In the genomic region with DNA sequence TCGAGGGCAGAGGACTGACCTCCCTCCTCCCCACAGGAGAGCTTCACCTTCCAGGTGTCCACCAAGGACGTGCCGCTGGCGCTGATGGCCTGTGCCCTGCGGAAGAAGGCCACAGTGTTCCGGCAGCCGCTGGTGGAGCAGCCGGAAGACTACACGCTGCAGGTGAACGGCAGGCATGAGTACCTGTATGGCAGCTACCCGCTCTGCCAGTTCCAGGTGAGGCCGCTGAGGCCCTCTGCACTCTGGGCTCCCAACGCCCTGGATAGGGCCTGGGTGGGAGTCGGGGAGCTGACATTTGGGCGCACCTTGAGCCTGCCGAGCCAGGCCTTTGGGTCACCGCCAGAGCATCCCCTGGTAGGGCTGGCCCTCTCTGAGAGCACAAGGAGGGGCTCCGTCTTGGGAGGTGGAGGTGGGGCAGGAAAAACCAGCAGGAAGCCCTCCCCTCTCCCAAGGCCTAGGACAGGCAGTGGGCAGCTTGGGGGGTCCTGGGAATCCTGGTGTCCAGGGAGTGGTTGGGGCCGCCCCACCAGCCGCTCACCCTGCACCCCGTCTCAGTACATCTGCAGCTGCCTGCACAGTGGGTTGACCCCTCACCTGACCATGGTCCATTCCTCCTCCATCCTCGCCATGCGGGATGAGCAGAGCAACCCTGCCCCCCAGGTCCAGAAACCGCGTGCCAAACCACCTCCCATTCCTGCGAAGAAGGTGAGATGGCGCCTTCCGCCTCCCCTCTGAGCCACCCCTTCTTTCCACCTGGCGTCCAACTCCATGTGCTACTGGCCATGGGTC, we compare ENCODE assay signal across 1 cellular context.
TF ChIP-seq lines count a peak whose summit lies in the region.

No MANE protein-coding gene starts in this region.

TF ChIP-seq in HepG2, 621 proteins besides CTCF, POLR2A, EP300 and RAD21 (continued from another document and continues in another):
- TF ChIP-seq, protein P1, sequence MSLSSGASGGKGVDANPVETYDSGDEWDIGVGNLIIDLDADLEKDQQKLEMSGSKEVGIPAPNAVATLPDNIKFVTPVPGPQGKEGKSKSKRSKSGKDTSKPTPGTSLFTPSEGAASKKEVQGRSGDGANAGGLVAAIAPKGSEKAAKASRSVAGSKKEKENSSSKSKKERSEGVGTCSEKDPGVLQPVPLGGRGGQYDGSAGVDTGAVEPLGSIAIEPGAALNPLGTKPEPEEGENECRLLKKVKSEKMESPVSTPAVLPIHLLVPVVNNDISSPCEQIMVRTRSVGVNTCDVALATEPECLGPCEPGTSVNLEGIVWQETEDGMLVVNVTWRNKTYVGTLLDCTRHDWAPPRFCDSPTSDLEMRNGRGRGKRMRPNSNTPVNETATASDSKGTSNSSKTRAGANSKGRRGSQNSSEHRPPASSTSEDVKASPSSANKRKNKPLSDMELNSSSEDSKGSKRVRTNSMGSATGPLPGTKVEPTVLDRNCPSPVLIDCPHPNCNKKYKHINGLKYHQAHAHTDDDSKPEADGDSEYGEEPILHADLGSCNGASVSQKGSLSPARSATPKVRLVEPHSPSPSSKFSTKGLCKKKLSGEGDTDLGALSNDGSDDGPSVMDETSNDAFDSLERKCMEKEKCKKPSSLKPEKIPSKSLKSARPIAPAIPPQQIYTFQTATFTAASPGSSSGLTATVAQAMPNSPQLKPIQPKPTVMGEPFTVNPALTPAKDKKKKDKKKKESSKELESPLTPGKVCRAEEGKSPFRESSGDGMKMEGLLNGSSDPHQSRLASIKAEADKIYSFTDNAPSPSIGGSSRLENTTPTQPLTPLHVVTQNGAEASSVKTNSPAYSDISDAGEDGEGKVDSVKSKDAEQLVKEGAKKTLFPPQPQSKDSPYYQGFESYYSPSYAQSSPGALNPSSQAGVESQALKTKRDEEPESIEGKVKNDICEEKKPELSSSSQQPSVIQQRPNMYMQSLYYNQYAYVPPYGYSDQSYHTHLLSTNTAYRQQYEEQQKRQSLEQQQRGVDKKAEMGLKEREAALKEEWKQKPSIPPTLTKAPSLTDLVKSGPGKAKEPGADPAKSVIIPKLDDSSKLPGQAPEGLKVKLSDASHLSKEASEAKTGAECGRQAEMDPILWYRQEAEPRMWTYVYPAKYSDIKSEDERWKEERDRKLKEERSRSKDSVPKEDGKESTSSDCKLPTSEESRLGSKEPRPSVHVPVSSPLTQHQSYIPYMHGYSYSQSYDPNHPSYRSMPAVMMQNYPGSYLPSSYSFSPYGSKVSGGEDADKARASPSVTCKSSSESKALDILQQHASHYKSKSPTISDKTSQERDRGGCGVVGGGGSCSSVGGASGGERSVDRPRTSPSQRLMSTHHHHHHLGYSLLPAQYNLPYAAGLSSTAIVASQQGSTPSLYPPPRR (CRISPR knock-in tag; IDR thresholded peaks at IDR 0.05; ENCODE audit: borderline replicate concordance), result no peak; the same call in 1 of the 2 replicates
- TF ChIP-seq NFIB (CRISPR knock-in tag; IDR thresholded peaks at IDR 0.05; ENCODE audit: borderline replicate concordance), result no peak
- TF ChIP-seq SATB2 (CRISPR knock-in tag; IDR thresholded peaks at IDR 0.05), result no peak
- TF ChIP-seq KMT2B (CRISPR knock-in tag; IDR thresholded peaks at IDR 0.05), result no peak
- no peak for TF ChIP-seq ZNF709 (CRISPR knock-in tag; IDR thresholded peaks at IDR 0.05)
- TF ChIP-seq, protein P2, sequence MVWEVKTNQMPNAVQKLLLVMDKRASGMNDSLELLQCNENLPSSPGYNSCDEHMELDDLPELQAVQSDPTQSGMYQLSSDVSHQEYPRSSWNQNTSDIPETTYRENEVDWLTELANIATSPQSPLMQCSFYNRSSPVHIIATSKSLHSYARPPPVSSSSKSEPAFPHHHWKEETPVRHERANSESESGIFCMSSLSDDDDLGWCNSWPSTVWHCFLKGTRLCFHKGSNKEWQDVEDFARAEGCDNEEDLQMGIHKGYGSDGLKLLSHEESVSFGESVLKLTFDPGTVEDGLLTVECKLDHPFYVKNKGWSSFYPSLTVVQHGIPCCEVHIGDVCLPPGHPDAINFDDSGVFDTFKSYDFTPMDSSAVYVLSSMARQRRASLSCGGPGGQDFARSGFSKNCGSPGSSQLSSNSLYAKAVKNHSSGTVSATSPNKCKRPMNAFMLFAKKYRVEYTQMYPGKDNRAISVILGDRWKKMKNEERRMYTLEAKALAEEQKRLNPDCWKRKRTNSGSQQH (CRISPR knock-in tag; IDR thresholded peaks at IDR 0.05; ENCODE audit: low read depth), result no peak
- peak; percentile 46; the same call in 1 of the 2 replicates for TF ChIP-seq GLI4 (CRISPR knock-in tag; IDR thresholded peaks at IDR 0.05; ENCODE audit: borderline replicate concordance)
- no peak for TF ChIP-seq ISL2 (CRISPR knock-in tag; IDR thresholded peaks at IDR 0.05)
- no peak for TF ChIP-seq CHCHD3 (CRISPR knock-in tag; IDR thresholded peaks at IDR 0.05)
- TF ChIP-seq RBFOX2 (IDR thresholded peaks at IDR 0.05; ENCODE audit: low read depth, low read length), result peak; percentile 35; the same call in 1 of the 2 replicates
- TF ChIP-seq RFXANK (CRISPR knock-in tag; IDR thresholded peaks at IDR 0.05), result no peak
- no peak for TF ChIP-seq MBD4 (IDR thresholded peaks at IDR 0.05; ENCODE audit: borderline replicate concordance, low read length)
- TF ChIP-seq BHLHE40 (IDR thresholded peaks at IDR 0.05; ENCODE audit: low read length), result no peak
- TF ChIP-seq, protein P3, sequence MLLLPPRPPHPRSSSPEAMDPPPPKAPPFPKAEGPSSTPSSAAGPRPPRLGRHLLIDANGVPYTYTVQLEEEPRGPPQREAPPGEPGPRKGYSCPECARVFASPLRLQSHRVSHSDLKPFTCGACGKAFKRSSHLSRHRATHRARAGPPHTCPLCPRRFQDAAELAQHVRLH (CRISPR knock-in tag; IDR thresholded peaks at IDR 0.05; ENCODE audit: borderline replicate concordance, low read depth), result no peak
- no peak for TF ChIP-seq ZNF816 (CRISPR knock-in tag; IDR thresholded peaks at IDR 0.05; ENCODE audit: borderline replicate concordance)
- no peak for TF ChIP-seq MTA1 (CRISPR knock-in tag; IDR thresholded peaks at IDR 0.05; ENCODE audit: borderline replicate concordance)
- TF ChIP-seq, protein P4, sequence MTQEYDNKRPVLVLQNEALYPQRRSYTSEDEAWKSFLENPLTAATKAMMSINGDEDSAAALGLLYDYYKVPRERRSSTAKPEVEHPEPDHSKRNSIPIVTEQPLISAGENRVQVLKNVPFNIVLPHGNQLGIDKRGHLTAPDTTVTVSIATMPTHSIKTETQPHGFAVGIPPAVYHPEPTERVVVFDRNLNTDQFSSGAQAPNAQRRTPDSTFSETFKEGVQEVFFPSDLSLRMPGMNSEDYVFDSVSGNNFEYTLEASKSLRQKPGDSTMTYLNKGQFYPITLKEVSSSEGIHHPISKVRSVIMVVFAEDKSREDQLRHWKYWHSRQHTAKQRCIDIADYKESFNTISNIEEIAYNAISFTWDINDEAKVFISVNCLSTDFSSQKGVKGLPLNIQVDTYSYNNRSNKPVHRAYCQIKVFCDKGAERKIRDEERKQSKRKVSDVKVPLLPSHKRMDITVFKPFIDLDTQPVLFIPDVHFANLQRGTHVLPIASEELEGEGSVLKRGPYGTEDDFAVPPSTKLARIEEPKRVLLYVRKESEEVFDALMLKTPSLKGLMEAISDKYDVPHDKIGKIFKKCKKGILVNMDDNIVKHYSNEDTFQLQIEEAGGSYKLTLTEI (CRISPR knock-in tag; conservative IDR thresholded peaks at IDR 0.05), result no peak
- TF ChIP-seq, protein P5, sequence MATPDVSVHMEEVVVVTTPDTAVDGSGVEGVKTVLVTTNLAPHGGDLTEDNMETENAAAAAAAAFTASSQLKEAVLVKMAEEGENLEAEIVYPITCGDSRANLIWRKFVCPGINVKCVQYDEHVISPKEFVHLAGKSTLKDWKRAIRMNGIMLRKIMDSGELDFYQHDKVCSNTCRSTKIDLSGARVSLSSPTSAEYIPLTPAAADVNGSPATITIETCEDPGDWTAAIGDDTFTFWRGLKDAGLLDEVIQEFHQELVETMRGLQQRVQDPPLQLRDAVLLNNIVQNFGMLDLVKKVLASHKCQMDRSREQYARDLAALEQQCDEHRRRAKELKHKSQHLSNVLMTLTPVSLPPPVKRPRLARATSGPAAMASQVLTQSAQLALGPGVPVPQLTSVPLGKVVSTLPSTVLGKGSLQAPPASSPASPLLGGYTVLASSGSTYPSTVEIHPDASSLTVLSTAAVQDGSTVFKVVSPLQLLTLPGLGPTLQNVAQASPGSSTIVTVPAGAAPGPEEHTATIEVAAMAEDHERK (CRISPR knock-in tag; IDR thresholded peaks at IDR 0.05; ENCODE audit: low read depth), result no peak
- no peak for TF ChIP-seq KLF6 (CRISPR knock-in tag; IDR thresholded peaks at IDR 0.05)
- no peak for TF ChIP-seq ZNF605 (CRISPR knock-in tag; IDR thresholded peaks at IDR 0.05)
- TF ChIP-seq, protein P6, sequence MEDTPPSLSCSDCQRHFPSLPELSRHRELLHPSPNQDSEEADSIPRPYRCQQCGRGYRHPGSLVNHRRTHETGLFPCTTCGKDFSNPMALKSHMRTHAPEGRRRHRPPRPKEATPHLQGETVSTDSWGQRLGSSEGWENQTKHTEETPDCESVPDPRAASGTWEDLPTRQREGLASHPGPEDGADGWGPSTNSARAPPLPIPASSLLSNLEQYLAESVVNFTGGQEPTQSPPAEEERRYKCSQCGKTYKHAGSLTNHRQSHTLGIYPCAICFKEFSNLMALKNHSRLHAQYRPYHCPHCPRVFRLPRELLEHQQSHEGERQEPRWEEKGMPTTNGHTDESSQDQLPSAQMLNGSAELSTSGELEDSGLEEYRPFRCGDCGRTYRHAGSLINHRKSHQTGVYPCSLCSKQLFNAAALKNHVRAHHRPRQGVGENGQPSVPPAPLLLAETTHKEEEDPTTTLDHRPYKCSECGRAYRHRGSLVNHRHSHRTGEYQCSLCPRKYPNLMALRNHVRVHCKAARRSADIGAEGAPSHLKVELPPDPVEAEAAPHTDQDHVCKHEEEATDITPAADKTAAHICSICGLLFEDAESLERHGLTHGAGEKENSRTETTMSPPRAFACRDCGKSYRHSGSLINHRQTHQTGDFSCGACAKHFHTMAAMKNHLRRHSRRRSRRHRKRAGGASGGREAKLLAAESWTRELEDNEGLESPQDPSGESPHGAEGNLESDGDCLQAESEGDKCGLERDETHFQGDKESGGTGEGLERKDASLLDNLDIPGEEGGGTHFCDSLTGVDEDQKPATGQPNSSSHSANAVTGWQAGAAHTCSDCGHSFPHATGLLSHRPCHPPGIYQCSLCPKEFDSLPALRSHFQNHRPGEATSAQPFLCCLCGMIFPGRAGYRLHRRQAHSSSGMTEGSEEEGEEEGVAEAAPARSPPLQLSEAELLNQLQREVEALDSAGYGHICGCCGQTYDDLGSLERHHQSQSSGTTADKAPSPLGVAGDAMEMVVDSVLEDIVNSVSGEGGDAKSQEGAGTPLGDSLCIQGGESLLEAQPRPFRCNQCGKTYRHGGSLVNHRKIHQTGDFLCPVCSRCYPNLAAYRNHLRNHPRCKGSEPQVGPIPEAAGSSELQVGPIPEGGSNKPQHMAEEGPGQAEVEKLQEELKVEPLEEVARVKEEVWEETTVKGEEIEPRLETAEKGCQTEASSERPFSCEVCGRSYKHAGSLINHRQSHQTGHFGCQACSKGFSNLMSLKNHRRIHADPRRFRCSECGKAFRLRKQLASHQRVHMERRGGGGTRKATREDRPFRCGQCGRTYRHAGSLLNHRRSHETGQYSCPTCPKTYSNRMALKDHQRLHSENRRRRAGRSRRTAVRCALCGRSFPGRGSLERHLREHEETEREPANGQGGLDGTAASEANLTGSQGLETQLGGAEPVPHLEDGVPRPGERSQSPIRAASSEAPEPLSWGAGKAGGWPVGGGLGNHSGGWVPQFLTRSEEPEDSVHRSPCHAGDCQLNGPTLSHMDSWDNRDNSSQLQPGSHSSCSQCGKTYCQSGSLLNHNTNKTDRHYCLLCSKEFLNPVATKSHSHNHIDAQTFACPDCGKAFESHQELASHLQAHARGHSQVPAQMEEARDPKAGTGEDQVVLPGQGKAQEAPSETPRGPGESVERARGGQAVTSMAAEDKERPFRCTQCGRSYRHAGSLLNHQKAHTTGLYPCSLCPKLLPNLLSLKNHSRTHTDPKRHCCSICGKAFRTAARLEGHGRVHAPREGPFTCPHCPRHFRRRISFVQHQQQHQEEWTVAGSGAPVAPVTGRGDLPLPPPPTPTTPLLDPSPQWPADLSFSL (CRISPR knock-in tag; IDR thresholded peaks at IDR 0.05), result no peak
- TF ChIP-seq ZNF235 (CRISPR knock-in tag; IDR thresholded peaks at IDR 0.05; ENCODE audit: borderline replicate concordance), result 0 out of 2 replicates have a peak, but pooled peaks have one; percentile 36
- TF ChIP-seq, protein P7, sequence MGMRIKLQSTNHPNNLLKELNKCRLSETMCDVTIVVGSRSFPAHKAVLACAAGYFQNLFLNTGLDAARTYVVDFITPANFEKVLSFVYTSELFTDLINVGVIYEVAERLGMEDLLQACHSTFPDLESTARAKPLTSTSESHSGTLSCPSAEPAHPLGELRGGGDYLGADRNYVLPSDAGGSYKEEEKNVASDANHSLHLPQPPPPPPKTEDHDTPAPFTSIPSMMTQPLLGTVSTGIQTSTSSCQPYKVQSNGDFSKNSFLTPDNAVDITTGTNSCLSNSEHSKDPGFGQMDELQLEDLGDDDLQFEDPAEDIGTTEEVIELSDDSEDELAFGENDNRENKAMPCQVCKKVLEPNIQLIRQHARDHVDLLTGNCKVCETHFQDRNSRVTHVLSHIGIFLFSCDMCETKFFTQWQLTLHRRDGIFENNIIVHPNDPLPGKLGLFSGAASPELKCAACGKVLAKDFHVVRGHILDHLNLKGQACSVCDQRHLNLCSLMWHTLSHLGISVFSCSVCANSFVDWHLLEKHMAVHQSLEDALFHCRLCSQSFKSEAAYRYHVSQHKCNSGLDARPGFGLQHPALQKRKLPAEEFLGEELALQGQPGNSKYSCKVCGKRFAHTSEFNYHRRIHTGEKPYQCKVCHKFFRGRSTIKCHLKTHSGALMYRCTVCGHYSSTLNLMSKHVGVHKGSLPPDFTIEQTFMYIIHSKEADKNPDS (CRISPR knock-in tag; IDR thresholded peaks at IDR 0.05), result no peak
- TF ChIP-seq SNAPC2 (CRISPR knock-in tag; IDR thresholded peaks at IDR 0.05), result no peak
- no peak for TF ChIP-seq ISX (CRISPR knock-in tag; conservative IDR thresholded peaks at IDR 0.05)
- no peak for TF ChIP-seq PHF21A (CRISPR knock-in tag; IDR thresholded peaks at IDR 0.05)
- no peak for TF ChIP-seq ZNF317 (CRISPR knock-in tag; IDR thresholded peaks at IDR 0.05)
- TF ChIP-seq, protein P8, sequence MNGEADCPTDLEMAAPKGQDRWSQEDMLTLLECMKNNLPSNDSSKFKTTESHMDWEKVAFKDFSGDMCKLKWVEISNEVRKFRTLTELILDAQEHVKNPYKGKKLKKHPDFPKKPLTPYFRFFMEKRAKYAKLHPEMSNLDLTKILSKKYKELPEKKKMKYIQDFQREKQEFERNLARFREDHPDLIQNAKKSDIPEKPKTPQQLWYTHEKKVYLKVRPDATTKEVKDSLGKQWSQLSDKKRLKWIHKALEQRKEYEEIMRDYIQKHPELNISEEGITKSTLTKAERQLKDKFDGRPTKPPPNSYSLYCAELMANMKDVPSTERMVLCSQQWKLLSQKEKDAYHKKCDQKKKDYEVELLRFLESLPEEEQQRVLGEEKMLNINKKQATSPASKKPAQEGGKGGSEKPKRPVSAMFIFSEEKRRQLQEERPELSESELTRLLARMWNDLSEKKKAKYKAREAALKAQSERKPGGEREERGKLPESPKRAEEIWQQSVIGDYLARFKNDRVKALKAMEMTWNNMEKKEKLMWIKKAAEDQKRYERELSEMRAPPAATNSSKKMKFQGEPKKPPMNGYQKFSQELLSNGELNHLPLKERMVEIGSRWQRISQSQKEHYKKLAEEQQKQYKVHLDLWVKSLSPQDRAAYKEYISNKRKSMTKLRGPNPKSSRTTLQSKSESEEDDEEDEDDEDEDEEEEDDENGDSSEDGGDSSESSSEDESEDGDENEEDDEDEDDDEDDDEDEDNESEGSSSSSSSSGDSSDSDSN (CRISPR knock-in tag; IDR thresholded peaks at IDR 0.05), result no peak
- TF ChIP-seq, protein P9, sequence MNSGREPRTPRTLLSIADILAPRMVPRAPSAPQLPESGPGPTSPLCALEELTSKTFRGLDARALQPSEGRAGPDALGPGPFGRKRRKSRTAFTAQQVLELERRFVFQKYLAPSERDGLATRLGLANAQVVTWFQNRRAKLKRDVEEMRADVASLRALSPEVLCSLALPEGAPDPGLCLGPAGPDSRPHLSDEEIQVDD (CRISPR knock-in tag; IDR thresholded peaks at IDR 0.05; ENCODE audit: borderline replicate concordance), result no peak
- TF ChIP-seq SRSF4 (IDR thresholded peaks at IDR 0.05; ENCODE audit: low read depth, low read length, poor library complexity, severe bottlenecking), result no peak
- TF ChIP-seq ZFP41 (CRISPR knock-in tag; IDR thresholded peaks at IDR 0.05; ENCODE audit: borderline replicate concordance), result no peak
- TF ChIP-seq MED13 (CRISPR knock-in tag; IDR thresholded peaks at IDR 0.05), result no peak
